ENCODE assay signal across 10 cellular contexts in genomic region chr12:123714302-123714627, GRCh38. TPM values are rescaled to one million over a fixed set of nuclear protein-coding genes. Genes with fewer than 3 reads are reported as not detected.
DNase-seq lines count a peak whose midpoint lies in the region; ATAC-seq and FAIRE-seq lines count a peak whose summit lies in the region.
"Had no signal": no experiment of that assay in that cellular context is flagged by ENCODE, and none has a peak within 500 bp of the region (broad histone marks: within the 10 kb centered on the region; RNA-seq: fewer than 3 reads in every experiment).

No MANE protein-coding gene starts in this region.

- H3K36me3 Mint-ChIP-seq in activated CD4-positive, alpha-beta T cell treated with anti-CD3 and anti-CD28 coated beads, Interleukin-2, amount 10 ng/mL, durations not matched to agents 7 days and 5 days (ENCODE audit: low read depth): peaks cover 3% of the 10 kb centered on the region

- H3K4me1 Mint-ChIP-seq in activated CD4-positive, alpha-beta T cell treated with anti-CD3 and anti-CD28 coated beads, Interleukin-2, amount 10 ng/mL, durations not matched to agents 7 days and 5 days: peaks cover 41% of the 10 kb centered on the region

- no peak for ATAC-seq in GM18519 (IDR thresholded peaks at IDR 0.05; ENCODE audit: low FRiP score, unreplicated experiment)

- peak overlapping the region; percentile 81 for H3K4me3 Mint-ChIP-seq in activated CD4-positive, alpha-beta T cell treated with anti-CD3 and anti-CD28 coated beads, Interleukin-2, amount 10 ng/mL, durations not matched to agents 7 days and 5 days

- H3K4me2 ChIP-seq in BLaER1 treated with 17β-estradiol and CSF1 and Interleukin-3, amounts not matched to agents 10 nM and 100 nM: peak overlapping the region; percentile 88 to 99 (median 94)

- peak; percentile 73 for FAIRE-seq in GM19239 (lab: Jason Lieb, UNC)
- FAIRE-seq: G401.6 had no signal

- no peaks in the 10 kb centered on the region for H3K27me3 ChIP-seq in BLaER1 treated with 17β-estradiol and CSF1 and Interleukin-3, amounts not matched to agents 10 nM and 100 nM
- no peaks in the 10 kb centered on the region for H3K27me3 ChIP-seq in mucosa of rectum (ENCODE audit: control insufficient read depth in 2 of 2, insufficient read depth in 2 of 2, low read length in 2 of 2)

- H3K4me3 ChIP-seq in BLaER1 treated with 17β-estradiol and CSF1 and Interleukin-3, amounts not matched to agents 10 nM and 100 nM: peak overlapping the region in 2 of 10 experiments; percentile 2 to 100; a peak in 4 of 20 replicates
- peak overlapping the region; percentile 69 to 94 for H3K4me3 ChIP-seq in mucosa of rectum (ENCODE audit: low read length in 2 of 2)

- no peak for DNase-seq in GM19239 (ENCODE audit: insufficient read length, low spot score)
- DNase-seq in activated CD4-positive, alpha-beta T cell treated with anti-CD3 and anti-CD28 coated beads, Interleukin-2, amount 10 ng/mL, durations not matched to agents 7 days and 5 days: no peak
- DNase-seq in NCI-H446 treated with DMSO at 0.1 percent for 48 hours (lab: John Stamatoyannopoulos, UW): no peak
- no peak for DNase-seq in NCI-H748 treated with DMSO at 0.1 percent for 48 hours (lab: John Stamatoyannopoulos, UW)
- no peak for DNase-seq in glomerular visceral epithelial cell (ENCODE audit: extremely low spot score)
- DNase-seq: NCI-H2171 had no signal

- peak overlapping the region; percentile 84 for H3K27ac Mint-ChIP-seq in activated CD4-positive, alpha-beta T cell treated with anti-CD3 and anti-CD28 coated beads, Interleukin-2, amount 10 ng/mL, durations not matched to agents 7 days and 5 days

- POLR2A ChIA-PET in activated CD4-positive, alpha-beta T cell treated with anti-CD3 and anti-CD28 coated beads, Interleukin-2, amount 10 ng/mL, durations not matched to agents 7 days and 5 days (lab: Charles Lee): no interaction called here

- H3K4me1 ChIP-seq in BLaER1 treated with 17β-estradiol and CSF1 and Interleukin-3, amounts not matched to agents 10 nM and 100 nM: peaks cover 25 to 33% (median 29%) of the 10 kb centered on the region in 10 experiments
- H3K4me1 ChIP-seq in mucosa of rectum (ENCODE audit: control insufficient read depth in 2 of 2, insufficient read depth in 2 of 2, low read length in 2 of 2): peaks cover 12 to 20% of the 10 kb centered on the region in 2 donors

- H3K36me3 ChIP-seq in BLaER1 treated with 17β-estradiol and CSF1 and Interleukin-3, amounts not matched to agents 10 nM and 100 nM: peaks cover 10 to 21% (median 16%) of the 10 kb centered on the region in 11 experiments; a peak in 21 of 22 replicates
- peaks cover 0 to 7% of the 10 kb centered on the region in 2 donors for H3K36me3 ChIP-seq in mucosa of rectum (ENCODE audit: control insufficient read depth in 2 of 2, insufficient read depth in 2 of 2, low read length in 2 of 2)

- no peaks in the 10 kb centered on the region for H3K9me3 Mint-ChIP-seq in activated CD4-positive, alpha-beta T cell treated with anti-CD3 and anti-CD28 coated beads, Interleukin-2, amount 10 ng/mL, durations not matched to agents 7 days and 5 days

- CTCF ChIA-PET in activated CD4-positive, alpha-beta T cell treated with anti-CD3 and anti-CD28 coated beads, Interleukin-2, amount 10 ng/mL, durations not matched to agents 7 days and 5 days (lab: Charles Lee): interaction anchor here (1.0 to 1.3 kb wide), 3 partner anchors 10 to 47 kb away, joined by 3 to 4 read pairs (median 3); partner anchors contain the start of gene DNAH10

- no peaks in the 10 kb centered on the region for H3K9me3 ChIP-seq in BLaER1 treated with 17β-estradiol and CSF1 and Interleukin-3, amounts not matched to agents 10 nM and 100 nM (replicated peaks in 1 of 11)
- no peaks in the 10 kb centered on the region for H3K9me3 ChIP-seq in mucosa of rectum (ENCODE audit: control insufficient read depth in 2 of 2, low read length in 2 of 2)

- no peaks in the 10 kb centered on the region for H3K27me3 Mint-ChIP-seq in activated CD4-positive, alpha-beta T cell treated with anti-CD3 and anti-CD28 coated beads, Interleukin-2, amount 10 ng/mL, durations not matched to agents 7 days and 5 days

- H4K20me1 ChIP-seq in BLaER1 treated with 17β-estradiol and CSF1 and Interleukin-3, amounts not matched to agents 10 nM and 100 nM: peaks cover 0 to 53% (median 21%) of the 10 kb centered on the region in 11 experiments; a peak in 13 of 22 replicates

- peak overlapping the region in 5 of 11 experiments; percentile 95 to 99 (median 96); a peak in 4 of 22 replicates for H3K9ac ChIP-seq in BLaER1 treated with 17β-estradiol and CSF1 and Interleukin-3, amounts not matched to agents 10 nM and 100 nM
- peak overlapping the region in 1 of 2 donors; percentile 87 for H3K9ac ChIP-seq in mucosa of rectum (ENCODE audit: low read depth in 1 of 2, low read length in 2 of 2)

- no peak overlapping the region for H3K27ac ChIP-seq in BLaER1 treated with 17β-estradiol and CSF1 and Interleukin-3, amounts not matched to agents 10 nM and 100 nM
- peak overlapping the region; percentile 63 to 80 for H3K27ac ChIP-seq in mucosa of rectum (ENCODE audit: low read depth in 2 of 2, low read length in 2 of 2)

RNA-seq across cellular contexts. Expression of gene ATP6V0A2, which starts 2.1 kb away (rescaled TPM):
- total RNA-seq in activated CD4-positive, alpha-beta T cell treated with anti-CD3 and anti-CD28 coated beads, Interleukin-2, amount 10 ng/mL, durations not matched to agents 7 days and 5 days: 10 to 100 TPM; 43.2 to 46.4 TPM

RNA-seq across cellular contexts. Expression of gene TCTN2, which starts 43.4 kb away (rescaled TPM):
- 1 to 10 TPM; 4.0 to 4.7 TPM for total RNA-seq in activated CD4-positive, alpha-beta T cell treated with anti-CD3 and anti-CD28 coated beads, Interleukin-2, amount 10 ng/mL, durations not matched to agents 7 days and 5 days

RNA-seq across cellular contexts. Expression of gene DNAH10, which starts 47.8 kb away (rescaled TPM):
- total RNA-seq in activated CD4-positive, alpha-beta T cell treated with anti-CD3 and anti-CD28 coated beads, Interleukin-2, amount 10 ng/mL, durations not matched to agents 7 days and 5 days: under 1 TPM; 0.12 to 0.17 TPM

Comparison
In these comparisons a context has a peak if more than half of its experiments do, and no peak if none do; other contexts are left out.
1. H3K27ac ChIP-seq: peak in mucosa of rectum (2 of 2); none in BLaER1 treated with 17β-estradiol and CSF1 and Interleukin-3, amounts not matched to agents 10 nM and 100 nM (0 of 11).